8 cellular contexts compared by ENCODE assay signal in genomic region chr6:28225056-28225834, GRCh38. TPM values are rescaled to one million over a fixed set of nuclear protein-coding genes. Genes with fewer than 3 reads are reported as not detected.
DNase-seq lines count a peak whose midpoint lies in the region; ATAC-seq and TF ChIP-seq lines count a peak whose summit lies in the region.

Gene ZSCAN9 (plus strand): TSS chr6:28225275. CDS start chr6:28227085, 1,810 bp downstream.

- peak within 1 kb of the TSS; percentile 77 for H3K4me3 ChIP-seq in upper lobe of right lung

- peaks cover 31% of the 10 kb centered on the region for H3K36me3 ChIP-seq in upper lobe of right lung

- intact Hi-C loops in upper lobe of right lung (cut with DNase I), result no loop called here

- ATAC-seq in GM21381 (IDR thresholded peaks at IDR 0.05; ENCODE audit: unreplicated experiment) (peak; percentile 91), upper lobe of right lung (peak; percentile 99)

- TF ChIP-seq CTCF in neural crest cell (conservative IDR thresholded peaks at IDR 0.05) (no peak), upper lobe of right lung (IDR thresholded peaks at IDR 0.05) (no peak)

- peaks cover 11% of the 10 kb centered on the region for H3K4me1 ChIP-seq in upper lobe of right lung

- peak within 1 kb of the TSS; percentile 97 for H3K4me3 Mint-ChIP-seq in neural crest cell

- peaks cover 18% of the 10 kb centered on the region for H3K4me1 Mint-ChIP-seq in neural crest cell

- peak within 1 kb of the TSS; percentile 88 for H3K27ac Mint-ChIP-seq in neural crest cell (ENCODE audit: unreplicated experiment)

- H3K27ac ChIP-seq in upper lobe of right lung, result peak within 1 kb of the TSS; percentile 67

- H3K9me3 Mint-ChIP-seq in neural crest cell, result no peaks in the 10 kb centered on the region

- H3K27me3 Mint-ChIP-seq in neural crest cell (ENCODE audit: low read depth), result peaks cover 39% of the 10 kb centered on the region

- H3K36me3 Mint-ChIP-seq in neural crest cell (ENCODE audit: low read depth), result peaks cover 21% of the 10 kb centered on the region

- no peaks in the 10 kb centered on the region for H3K9me3 ChIP-seq in upper lobe of right lung

- DNase-seq in DMS53 treated with DMSO at 0.1 percent for 48 hours (lab: John Stamatoyannopoulos, UW; ENCODE audit: unreplicated experiment) (peak; percentile 80), HT1080 (ENCODE audit: low read depth) (peak; percentile 92), NOMO-1 (lab: John Stamatoyannopoulos, UW; ENCODE audit: unreplicated experiment in 2 of 2) (peak; percentile 54 to 64), germinal center (ENCODE audit: low spot score) (peak; percentile 41), neural crest cell (ENCODE audit: low read depth, low spot score) (peak; percentile 73), upper lobe of right lung (peak; percentile 92)
- DNase-seq in activated naive CD4-positive, alpha-beta T cell treated with anti-CD3 and anti-CD28 coated beads, Interleukin-2, amount 50 U/mL, for 16 hours, result peak; percentile 25

- peaks cover 5% of the 10 kb centered on the region for H3K27me3 ChIP-seq in upper lobe of right lung

RNA-seq across cellular contexts. Expression of gene ZSCAN9, which starts in this region (rescaled TPM):
- 6.5 and 10.7 TPM in 2 replicates for total RNA-seq in HT1080 (2014; rRNA removed; shearing (Covaris generic))
- polyA plus RNA-seq in HT1080 (2015; cell fraction: cytosol; rRNA removed), result 10.7 and 12.1 TPM in 2 replicates
- polyA plus RNA-seq in HT1080 (2015; cell fraction: nucleus; rRNA removed), result 33.4 and 40.4 TPM in 2 replicates
- 30.3 and 31.4 TPM in 2 replicates for total RNA-seq in neural crest cell
- 13.5 TPM for total RNA-seq in upper lobe of right lung

Comparison
In these comparisons a context has a peak if more than half of its experiments do, and no peak if none do; other contexts are left out.
1. Peak in every context shown above with its lines: DNase-seq, ATAC-seq, H3K4me3 ChIP-seq and H3K27ac ChIP-seq.
2. DNase-seq: peak in every context shown above with its lines; median percentile 92 in HT1080; 92 in upper lobe of right lung; 80 in DMS53 treated with DMSO at 0.1 percent for 48 hours; 73 in neural crest cell; 59 in NOMO-1; 41 in germinal center; 25 in activated naive CD4-positive, alpha-beta T cell treated with anti-CD3 and anti-CD28 coated beads, Interleukin-2, amount 50 U/mL, for 16 hours.